2 cellular contexts compared by ENCODE assay signal in genomic region chr10:44334621-44335184, GRCh38.
TF ChIP-seq lines count a peak whose summit lies in the region.

No MANE protein-coding gene starts in this region.

TF ChIP-seq in IMR-90, 13 proteins besides CTCF, POLR2A, EP300 and RAD21:
- no peak for TF ChIP-seq NFE2L2 (IDR thresholded peaks at IDR 0.05; ENCODE audit: low read depth, low read length)
- TF ChIP-seq USF2 (IDR thresholded peaks at IDR 0.05; ENCODE audit: low read depth, low read length) = no peak
- peak; percentile 70 for TF ChIP-seq FOS (IDR thresholded peaks at IDR 0.05; ENCODE audit: low read depth, low read length)
TF ChIP-seq in IMR-90: peak in this region for 1.

TF ChIP-seq in H1, 55 proteins besides CTCF, POLR2A, EP300 and RAD21:
- TF ChIP-seq RXRA (IDR thresholded peaks at IDR 0.05; ENCODE audit: insufficient read depth, low read depth, low read length) (no peak), JUND (IDR thresholded peaks at IDR 0.05; ENCODE audit: low read length) (no peak), SIN3A (conservative IDR thresholded peaks at IDR 0.05 in 1 of 2, IDR thresholded peaks at IDR 0.05 in 1 of 2; ENCODE audit: low read depth in 1 of 2, low read length in 2 of 2) (no peak), CBX5 (IDR thresholded peaks at IDR 0.05; ENCODE audit: low read depth, low read length) (no peak)
TF ChIP-seq in H1: peak in this region for 0.
